In the genomic region with DNA sequence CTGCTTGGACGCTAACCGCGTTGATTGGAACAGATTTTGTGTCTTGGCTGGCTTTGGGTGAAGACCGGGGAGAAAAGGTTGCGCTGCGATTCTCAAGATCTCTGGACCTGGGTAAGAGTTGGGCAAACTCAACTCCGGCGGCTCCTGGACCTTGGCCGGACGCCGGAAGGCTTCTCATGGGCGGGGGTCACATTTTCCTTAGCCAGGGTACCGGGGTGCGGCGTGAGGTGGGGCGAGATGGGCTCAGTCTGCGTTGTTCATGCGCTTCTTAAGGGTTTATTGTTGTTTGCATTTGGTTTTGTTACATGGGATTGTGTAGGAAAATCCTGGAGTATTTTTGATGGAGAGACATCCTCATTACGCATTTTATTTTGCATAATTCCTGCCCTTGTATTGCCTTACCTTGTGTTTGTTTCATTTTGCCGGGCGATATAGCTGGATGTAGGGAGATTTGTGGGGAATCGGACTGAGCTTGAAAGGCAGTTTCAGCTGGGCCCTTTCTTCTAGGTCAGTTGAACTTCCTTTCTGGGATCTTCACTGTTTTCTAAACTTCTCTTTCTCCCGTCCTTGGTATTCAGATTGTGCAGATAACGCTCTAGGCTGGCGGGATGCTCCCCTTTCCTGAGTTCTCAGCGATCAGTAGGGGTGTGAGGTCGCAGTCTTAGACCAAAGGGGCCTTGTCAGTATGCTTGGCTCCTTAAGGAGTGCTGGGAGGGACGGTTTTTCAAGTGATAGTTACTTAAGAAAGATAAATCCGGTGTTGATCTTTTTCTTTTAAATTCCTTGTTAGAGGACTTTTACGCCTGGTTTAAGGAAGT, we compare ENCODE assay signal across 8 cellular contexts. TPM values are rescaled to one million over a fixed set of nuclear protein-coding genes. Genes with fewer than 3 reads are reported as not detected.
DNase-seq lines count a peak whose midpoint lies in the region; ATAC-seq lines count a peak whose summit lies in the region.
"Had no signal": no experiment of that assay in that cellular context is flagged by ENCODE, and none has a peak within 500 bp of the region (broad histone marks: within the 10 kb centered on the region; RNA-seq: fewer than 3 reads in every experiment).

No MANE protein-coding gene starts in this region.

- peak overlapping the region; percentile 67 for H3K4me3 ChIP-seq in ectodermal cell (ENCODE audit: insufficient read depth, low read depth, low read length)

- no peak for ATAC-seq in GM18870 (IDR thresholded peaks at IDR 0.05; ENCODE audit: unreplicated experiment)
- no peak for ATAC-seq in GM19395 (IDR thresholded peaks at IDR 0.05; ENCODE audit: unreplicated experiment)

- H3K27ac ChIP-seq in ectodermal cell (ENCODE audit: insufficient read depth, low read depth, low read length, poor library complexity, severe bottlenecking) (no peak overlapping the region), substantia nigra (ENCODE audit: low read depth, low read length, poor library complexity, severe bottlenecking) (peak overlapping the region; percentile 94)

- WGBS in ectodermal cell, 2 experiments, result 4 to 5% methylated on average over 29 to 30 of the region's 30 CpGs

- no peaks in the 10 kb centered on the region for H3K9me3 ChIP-seq in ectodermal cell (ENCODE audit: control insufficient read depth, low read length)
- H3K9me3 ChIP-seq: adrenal gland had no signal

- peaks cover 16% of the 10 kb centered on the region for H3K27me3 ChIP-seq in ectodermal cell (ENCODE audit: control insufficient read depth, insufficient read depth, low read length, poor library complexity, severe bottlenecking)

- peak; percentile 19 for DNase-seq in NCI-H526 treated with DMSO at 0.1 percent for 48 hours (lab: John Stamatoyannopoulos, UW)
- DNase-seq in midbrain (lab: John Stamatoyannopoulos, UW), result peak; percentile 69
- DNase-seq in substantia nigra (lab: John Stamatoyannopoulos, UW), result peak in 12 of 49 donors; percentile 26 to 79 (median 51)
- no peak for DNase-seq in hepatic stellate cell (ENCODE audit: low spot score)

- H3K4me1 ChIP-seq in ectodermal cell (ENCODE audit: control insufficient read depth, insufficient read depth, low read length), result no peaks in the 10 kb centered on the region
- H3K4me1 ChIP-seq: adrenal gland had no signal

- no peaks in the 10 kb centered on the region for H3K36me3 ChIP-seq in ectodermal cell (ENCODE audit: control insufficient read depth, insufficient read depth, low read length)
- H3K36me3 ChIP-seq: adrenal gland had no signal

RNA-seq across cellular contexts. Expression of gene MEGF10, which starts 0.6 kb away (rescaled TPM):
- polyA plus RNA-seq in ectodermal cell (2013, experiment 1 of 4), result 2.9 TPM
- 5.7 TPM for polyA plus RNA-seq in ectodermal cell (2013, experiment 2 of 4)
- polyA plus RNA-seq in ectodermal cell (2013, experiment 3 of 4), result 5.0 TPM
- polyA plus RNA-seq in ectodermal cell (2013, experiment 4 of 4), result 4.9 TPM
